Comparison of ENCODE assay signal across 2 cellular contexts in the genomic region with DNA sequence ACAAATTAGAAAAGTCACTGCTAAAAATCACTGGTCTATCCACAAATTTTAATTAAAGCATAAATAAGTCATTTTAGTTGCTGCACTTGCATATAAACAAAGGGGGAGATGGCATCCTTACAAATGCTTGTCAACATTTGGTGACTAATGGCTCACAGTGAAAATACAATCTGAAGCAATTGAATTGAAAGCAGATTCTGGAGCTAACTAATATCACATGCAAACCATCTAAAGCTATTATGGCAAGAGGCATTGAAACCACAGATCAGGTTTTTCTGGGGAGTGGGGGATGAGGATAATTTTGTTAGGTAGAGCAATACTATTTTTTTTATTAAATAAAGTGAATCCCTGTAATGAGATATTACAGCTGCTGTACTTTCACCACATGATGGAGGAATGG.
TF ChIP-seq lines count a peak whose summit lies in the region.

No MANE protein-coding gene starts in this region.

TF ChIP-seq in A549, 52 proteins besides CTCF, POLR2A, EP300 and RAD21 (continued from another document):
- TF ChIP-seq HMGXB4 (CRISPR knock-in tag; IDR thresholded peaks at IDR 0.05; ENCODE audit: borderline replicate concordance) (no peak), ESRRA (IDR thresholded peaks at IDR 0.05; ENCODE audit: borderline replicate concordance, low read length) (no peak), TFCP2L1 (CRISPR knock-in tag; IDR thresholded peaks at IDR 0.05) (no peak), PHF8 (IDR thresholded peaks at IDR 0.05; ENCODE audit: borderline replicate concordance, low read depth) (no peak), RCOR1 (IDR thresholded peaks at IDR 0.05; ENCODE audit: low read depth, low read length) (no peak), SMC3 (IDR thresholded peaks at IDR 0.05) (no peak)

TF ChIP-seq in SK-N-SH, 30 proteins besides CTCF, POLR2A, EP300 and RAD21 (continued from another document):
- TF ChIP-seq ZBTB33 (IDR thresholded peaks at IDR 0.05; ENCODE audit: borderline replicate concordance, low read depth) (no peak), TAF1 (IDR thresholded peaks at IDR 0.05; ENCODE audit: borderline replicate concordance, low read depth, low read length) (no peak), CHD2 (IDR thresholded peaks at IDR 0.05; ENCODE audit: low read length, partially characterized antibody) (peak; percentile 45)
